23 cellular contexts compared by ENCODE assay signal in the genomic region with DNA sequence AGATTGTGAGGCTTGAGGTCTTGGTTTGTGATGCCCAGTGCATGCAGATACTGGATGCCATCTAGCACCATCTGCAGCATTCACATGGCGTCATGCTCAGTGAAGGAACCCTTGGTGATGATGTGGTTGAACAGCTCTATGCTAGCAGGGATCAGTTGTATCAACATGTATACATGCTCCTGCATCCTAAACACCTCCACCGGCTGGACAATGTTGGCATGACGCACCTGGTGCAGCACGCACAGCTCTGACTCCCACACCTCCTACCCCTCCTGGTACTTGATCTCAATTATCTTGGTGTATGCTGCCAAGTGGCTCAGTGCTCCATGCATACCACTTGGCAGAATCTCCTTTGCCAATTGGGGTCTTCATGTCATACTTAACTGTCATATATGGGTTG. TPM values are rescaled to one million over a fixed set of nuclear protein-coding genes. Genes with fewer than 3 reads are reported as not detected.
DNase-seq lines count a peak whose midpoint lies in the region; ATAC-seq, FAIRE-seq and TF ChIP-seq lines count a peak whose summit lies in the region.
"Had no signal": no experiment of that assay in that cellular context is flagged by ENCODE, and none has a peak within 500 bp of the region (broad histone marks: within the 10 kb centered on the region; RNA-seq: fewer than 3 reads in every experiment).

No MANE protein-coding gene starts in this region.

- H3K36me3 ChIP-seq in K562 (ENCODE audit: control insufficient read depth, insufficient read depth, low read length) (peaks cover 85% of the 10 kb centered on the region), aorta (ENCODE audit: control insufficient read depth in 1 of 2, insufficient read depth in 2 of 2, low read length in 1 of 2) (no peaks in the 10 kb centered on the region)

- peak overlapping the region; percentile 12 for H3K27ac Mint-ChIP-seq in neural crest cell (ENCODE audit: unreplicated experiment)

- H3K27me3 ChIP-seq in K562 (ENCODE audit: control insufficient read depth in 2 of 2, insufficient read depth in 2 of 2, low read length in 2 of 2) (no peaks in the 10 kb centered on the region), aorta (ENCODE audit: control insufficient read depth in 1 of 2, insufficient read depth in 2 of 2, low read length in 1 of 2) (no peaks in the 10 kb centered on the region)
- H3K27me3 ChIP-seq: BLaER1 treated with 17β-estradiol and CSF1 and Interleukin-3, amounts not matched to agents 10 nM and 100 nM had no signal

- H3K4me2 ChIP-seq in K562 (ENCODE audit: insufficient read depth, low read length): no peak overlapping the region
- H3K4me2 ChIP-seq: BLaER1 treated with 17β-estradiol and CSF1 and Interleukin-3, amounts not matched to agents 10 nM and 100 nM had no signal

- no peaks in the 10 kb centered on the region for H3K27me3 Mint-ChIP-seq in neural crest cell (ENCODE audit: low read depth)
- H3K27me3 Mint-ChIP-seq: CD4-positive, alpha-beta memory T cell had no signal

- no peak for TF ChIP-seq CTCF in K562 (IDR thresholded peaks at IDR 0.05 in 2 of 3, conservative IDR thresholded peaks at IDR 0.05 in 1 of 3; ENCODE audit: insufficient read depth in 2 of 3, low read depth in 1 of 3, low read length in 3 of 3)
- no peak for TF ChIP-seq CTCF in neural crest cell (conservative IDR thresholded peaks at IDR 0.05)

- intact Hi-C loops in K562 (cut with micrococcal nuclease): no loop called here
- intact Hi-C loops in aorta (cut with DNase I): no loop called here

- peaks cover 29% of the 10 kb centered on the region for H3K36me3 Mint-ChIP-seq in neural crest cell (ENCODE audit: low read depth)

- POLR2A ChIA-PET in K562 (lab: Yijun Ruan, JAX): no interaction called here

- ATAC-seq in K562 (peak; percentile 42; the same call in 2 of the 3 replicates), aorta (ENCODE audit: low FRiP score) (peak; percentile 19)

- H3K27ac ChIP-seq in K562 (ENCODE audit: extremely low read depth, low read depth, low read length) (no peak overlapping the region), aorta (ENCODE audit: low read depth in 1 of 2, low read length in 2 of 2) (no peak overlapping the region)
- H3K27ac ChIP-seq: 22Rv1; BLaER1 treated with 17β-estradiol and CSF1 and Interleukin-3, amounts not matched to agents 10 nM and 100 nM had no signal

- H3K4me3 Mint-ChIP-seq in neural crest cell: no peak overlapping the region
- H3K4me3 Mint-ChIP-seq: CD4-positive, alpha-beta memory T cell had no signal

- H3K4me1 Mint-ChIP-seq in neural crest cell: no peaks in the 10 kb centered on the region

- H3K4me1 ChIP-seq in K562 (replicated peaks in 1 of 2; ENCODE audit: control insufficient read depth in 2 of 2, insufficient read depth in 2 of 2, low read length in 2 of 2) (no peaks in the 10 kb centered on the region), aorta (ENCODE audit: control insufficient read depth in 1 of 2, insufficient read depth in 2 of 2, low read length in 2 of 2) (no peaks in the 10 kb centered on the region)
- H3K4me1 ChIP-seq: BLaER1 treated with 17β-estradiol and CSF1 and Interleukin-3, amounts not matched to agents 10 nM and 100 nM; Caco-2 had no signal

- no peaks in the 10 kb centered on the region for H3K9me1 ChIP-seq in K562 (ENCODE audit: control insufficient read depth, insufficient read depth, low read length)

- 90% methylated on average over 4 of the region's 4 CpGs for WGBS in K562 (ENCODE audit: insufficient coverage, low coverage, missing lambda C conversion rate)
- 95 to 97% methylated on average over 4 of the region's 4 CpGs for WGBS in aorta, 2 donors

- no peaks in the 10 kb centered on the region for H4K20me1 ChIP-seq in K562 (replicated peaks; ENCODE audit: control insufficient read depth, insufficient read depth, low read length)

- no peak overlapping the region for H3K4me3 ChIP-seq in K562
- H3K4me3 ChIP-seq in aorta (ENCODE audit: low read length in 2 of 2): no peak overlapping the region
- H3K4me3 ChIP-seq: BLaER1 treated with 17β-estradiol and CSF1 and Interleukin-3, amounts not matched to agents 10 nM and 100 nM had no signal

- H3K9me3 ChIP-seq in K562 (replicated peaks; ENCODE audit: control insufficient read depth, insufficient read depth, low read depth, low read length): no peaks in the 10 kb centered on the region
- no peaks in the 10 kb centered on the region for H3K9me3 ChIP-seq in aorta (ENCODE audit: control insufficient read depth, low read length)
- H3K9me3 ChIP-seq: Caco-2 had no signal

- TF ChIP-seq RAD21 in K562 (CRISPR knock-in tag; conservative IDR thresholded peaks at IDR 0.05 in 1 of 2, IDR thresholded peaks at IDR 0.05 in 1 of 2): no peak

- TF ChIP-seq POLR2A in K562 (conservative IDR thresholded peaks at IDR 0.05): no peak

- no peak overlapping the region for H2AFZ ChIP-seq in K562 (ENCODE audit: low read depth, low read length)

- no peak for TF ChIP-seq EP300 in K562 (IDR thresholded peaks at IDR 0.05; ENCODE audit: low read length)

- CTCF ChIA-PET in K562 (lab: Yijun Ruan, JAX; ENCODE audit: low intra/inter-chr PET ratio): no interaction called here

- no peak for FAIRE-seq in K562 (lab: Jason Lieb, UNC)
- FAIRE-seq: G401.6 had no signal

- BruUV-seq in K562 (replicated peaks; lab: Mats Ljungman, UMichigan): no TSS peak

- no peaks in the 10 kb centered on the region for H3K79me2 ChIP-seq in K562 (ENCODE audit: control insufficient read depth, insufficient read depth, low read length)

- peak; percentile 4 for DNase-seq in DMS53 (lab: John Stamatoyannopoulos, UW)
- DNase-seq in DMS53 treated with DMSO at 0.1 percent for 48 hours (lab: John Stamatoyannopoulos, UW; ENCODE audit: unreplicated experiment): no peak
- no peak for DNase-seq in K562 (ENCODE audit: extremely low read depth in 1 of 4, low spot score in 3 of 4)
- DNase-seq in neural crest cell (ENCODE audit: low read depth, low spot score): no peak
- no peak for DNase-seq in aorta
- DNase-seq in NCI-H2196 (lab: John Stamatoyannopoulos, UW; ENCODE audit: unreplicated experiment): no peak
- DNase-seq in cerebellar cortex (ENCODE audit: low spot score): no peak
- no peak for DNase-seq in NCI-H446 (lab: John Stamatoyannopoulos, UW)
- DNase-seq: Caco-2; CD4-positive, alpha-beta memory T cell; DMS 273 treated with DMSO at 0.1 percent for 48 hours; MM.1S; NCI-H1048; NCI-H1417 treated with DMSO at 0.1 percent for 48 hours; NCI-H187 treated with DMSO at 0.1 percent for 48 hours; NCI-H2107; NCI-H510A treated with DMSO at 0.1 percent for 48 hours; NCI-H748 treated with DMSO at 0.1 percent for 48 hours; OCI-M1; Right ventricle myocardium superior had no signal

- no peaks in the 10 kb centered on the region for H3K9me3 Mint-ChIP-seq in neural crest cell

- in situ Hi-C loops in K562 (cut with MboI): no loop called here

- H3K9ac ChIP-seq in K562 (ENCODE audit: insufficient read depth in 1 of 2, low read depth in 2 of 2, low read length in 2 of 2): no peak overlapping the region
- H3K9ac ChIP-seq: BLaER1 treated with 17β-estradiol and CSF1 and Interleukin-3, amounts not matched to agents 10 nM and 100 nM had no signal

TF ChIP-seq in K562, 482 proteins besides CTCF, POLR2A, EP300 and RAD21 (continues in another document):
- TF ChIP-seq ZNF79 (CRISPR knock-in tag; IDR thresholded peaks at IDR 0.05; ENCODE audit: low read depth): no peak

RNA-seq across cellular contexts. Expression of a gene that starts 49.1 kb away (rescaled TPM):
- total RNA-seq in K562 (2011; cell fraction: chromatin; rRNA removed; ENCODE audit: low replicate concordance): 49.3 and 185 TPM in 2 replicates
- 21.7 and 31.1 TPM in 2 replicates for total RNA-seq in K562 (2011; cell fraction: nucleolus; rRNA removed)
- total RNA-seq in K562 (2011; cell fraction: nucleoplasm; rRNA removed): 63.9 and 65.7 TPM in 2 replicates
- total RNA-seq in K562 (2014; rRNA removed): 113 and 193 TPM in 2 replicates
- total RNA-seq in K562 (2014; rRNA removed; fragmentation: Illumina TruSeq; extraction: Trizol): 177 and 192 TPM in 2 replicates
- total RNA-seq in K562 (2015; rRNA removed; fragmentation: Illumina TruSeq; extraction: Trizol): 167 and 193 TPM in 2 replicates
- 152 and 153 TPM in 2 replicates for total RNA-seq in K562 (2021)
- polyA plus RNA-seq in K562 (2011; rRNA removed): 72.4 and 116 TPM in 2 replicates
- polyA plus RNA-seq in K562 (2011; cell fraction: cytosol; rRNA removed): 14.1 and 28.7 TPM in 2 replicates
- 25.6 and 33.2 TPM in 2 replicates for polyA plus RNA-seq in K562 (2011; cell fraction: nucleus; rRNA removed)
- polyA plus RNA-seq in K562 (2012): 58.0 and 106 TPM in 2 replicates
- polyA plus RNA-seq in K562 (2014; fragmentation: Illumina TruSeq; extraction: Trizol): 125 and 129 TPM in 2 replicates
- polyA plus RNA-seq in K562 (2014; fragmentation: Nextera tagmentation; extraction: Ambion mirVana): 100 to 1,000 TPM in 1 of 2 experiments, 10 to 100 TPM in 1; 52.9 to 101 TPM
- 114 and 150 TPM in 2 replicates for polyA plus RNA-seq in K562 (2014; rRNA removed)
- polyA minus RNA-seq in K562 (2011; rRNA and poly(A)+ RNA removed): 271 and 298 TPM in 2 replicates
- 97.8 and 104 TPM in 2 replicates for polyA minus RNA-seq in K562 (2011; cell fraction: cytosol; rRNA and poly(A)+ RNA removed)
- 54.3 and 85.9 TPM in 2 replicates for polyA minus RNA-seq in K562 (2011; cell fraction: nucleus; rRNA and poly(A)+ RNA removed)
- total RNA-seq in neural crest cell: 97.2 and 101 TPM in 2 replicates
- total RNA-seq in aorta: 10 to 100 TPM; 74.8 to 88.4 TPM
- 10 to 100 TPM; 13.0 to 28.0 TPM for polyA plus RNA-seq in aorta

RNA-seq across cellular contexts. Expression of a gene that starts 49.4 kb away (rescaled TPM):
- 9.4 and 39.9 TPM in 2 replicates for total RNA-seq in K562 (2011; cell fraction: chromatin; rRNA removed; ENCODE audit: low replicate concordance)
- 5.0 and 6.7 TPM in 2 replicates for total RNA-seq in K562 (2011; cell fraction: nucleolus; rRNA removed)
- total RNA-seq in K562 (2011; cell fraction: nucleoplasm; rRNA removed): 7.9 and 8.0 TPM in 2 replicates
- 25.0 and 25.6 TPM in 2 replicates for total RNA-seq in K562 (2014; rRNA removed)
- 37.0 and 45.6 TPM in 2 replicates for total RNA-seq in K562 (2014; rRNA removed; fragmentation: Illumina TruSeq; extraction: Trizol)
- total RNA-seq in K562 (2015; rRNA removed; fragmentation: Illumina TruSeq; extraction: Trizol): 36.7 and 42.1 TPM in 2 replicates
- 25.2 and 26.9 TPM in 2 replicates for total RNA-seq in K562 (2021)
- polyA plus RNA-seq in K562 (2011; rRNA removed): 6.3 and 8.5 TPM in 2 replicates
- polyA plus RNA-seq in K562 (2011; cell fraction: cytosol; rRNA removed): 1.8 and 3.4 TPM in 2 replicates
- polyA plus RNA-seq in K562 (2011; cell fraction: nucleus; rRNA removed): 5.8 and 6.6 TPM in 2 replicates
- 15.6 and 19.2 TPM in 2 replicates for polyA plus RNA-seq in K562 (2012)
- polyA plus RNA-seq in K562 (2014; fragmentation: Illumina TruSeq; extraction: Trizol): 28.4 and 31.0 TPM in 2 replicates
- polyA plus RNA-seq in K562 (2014; fragmentation: Nextera tagmentation; extraction: Ambion mirVana): 10 to 100 TPM in 1 of 2 experiments, 1 to 10 TPM in 1; 7.5 to 12.6 TPM
- 14.0 and 20.6 TPM in 2 replicates for polyA plus RNA-seq in K562 (2014; rRNA removed)
- 12.5 and 18.7 TPM in 2 replicates for polyA minus RNA-seq in K562 (2011; rRNA and poly(A)+ RNA removed)
- 7.7 and 9.4 TPM in 2 replicates for polyA minus RNA-seq in K562 (2011; cell fraction: cytosol; rRNA and poly(A)+ RNA removed)
- polyA minus RNA-seq in K562 (2011; cell fraction: nucleus; rRNA and poly(A)+ RNA removed): 5.4 and 9.0 TPM in 2 replicates
- 29.6 and 30.0 TPM in 2 replicates for total RNA-seq in neural crest cell
- total RNA-seq in aorta: 10 to 100 TPM; 24.6 to 27.0 TPM
- polyA plus RNA-seq in aorta: 10 to 100 TPM in 1 of 2 donors, 1 to 10 TPM in 1; 9.9 to 19.1 TPM
